Comparison of ENCODE assay signal across 15 cellular contexts in the genomic region with DNA sequence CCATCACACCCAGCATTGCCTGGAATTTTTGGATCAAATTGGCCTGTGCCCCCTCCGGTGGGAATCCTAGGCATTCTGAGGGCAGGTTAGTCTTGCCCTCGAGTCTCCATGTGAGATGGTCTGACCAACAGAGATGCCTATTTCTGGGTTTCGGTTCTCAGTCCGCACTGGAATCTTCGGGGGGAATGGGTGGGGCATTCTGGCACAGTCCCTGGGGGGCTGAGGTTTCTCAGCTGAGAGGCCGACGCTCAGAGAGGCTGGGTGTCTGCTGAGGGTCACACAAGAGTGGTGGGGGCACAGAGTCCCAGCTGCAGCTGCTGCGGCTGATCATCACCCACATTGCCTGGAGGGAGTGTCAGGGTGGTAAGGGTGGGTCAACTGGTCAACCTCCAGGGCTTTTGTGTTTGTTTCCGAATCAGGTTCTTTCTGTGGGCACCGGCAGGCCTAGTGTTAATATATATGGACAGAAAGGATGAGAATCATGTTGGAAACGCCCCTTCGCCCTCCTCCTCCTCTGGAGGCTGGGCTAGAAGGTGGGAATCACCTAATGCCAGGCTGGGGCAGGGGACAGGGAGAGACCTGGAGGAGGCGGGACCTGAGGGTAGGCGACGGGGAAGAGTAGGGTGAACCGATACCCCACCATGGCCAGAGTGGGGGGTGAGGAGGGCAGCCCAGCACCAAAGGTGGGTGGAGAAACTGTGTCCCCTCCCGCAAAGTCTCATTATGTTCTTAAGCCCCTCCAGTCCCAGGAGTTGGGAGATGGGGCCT.
DNase-seq lines count a peak whose midpoint lies in the region; ATAC-seq and TF ChIP-seq lines count a peak whose summit lies in the region.
"Had no signal": no experiment of that assay in that cellular context is flagged by ENCODE, and none has a peak within 500 bp of the region (broad histone marks: within the 10 kb centered on the region; RNA-seq: fewer than 3 reads in every experiment).

No MANE protein-coding gene starts in this region.

- peaks cover 42% of the 10 kb centered on the region for H3K4me1 Mint-ChIP-seq in neural progenitor cell

- peak overlapping the region; percentile 50 for H3K27ac Mint-ChIP-seq in neural progenitor cell

- no peak overlapping the region for H2AFZ ChIP-seq in neural progenitor cell (replicated peaks)
- H2AFZ ChIP-seq: GM23248 had no signal

- H3K27me3 ChIP-seq in RWPE2 (ENCODE audit: insufficient read depth, poor library complexity, severe bottlenecking) = no peaks in the 10 kb centered on the region
- no peaks in the 10 kb centered on the region for H3K27me3 ChIP-seq in iPS-15b (ENCODE audit: control insufficient read depth, insufficient read depth, low read length)
- H3K27me3 ChIP-seq in neural progenitor cell = no peaks in the 10 kb centered on the region
- no peaks in the 10 kb centered on the region for H3K27me3 ChIP-seq in thyroid gland

- H3K4me1 ChIP-seq in RWPE2 (ENCODE audit: insufficient read depth, poor library complexity, severe bottlenecking) = no peaks in the 10 kb centered on the region
- H3K4me1 ChIP-seq in iPS-15b (ENCODE audit: control insufficient read depth, insufficient read depth, low read length) = no peaks in the 10 kb centered on the region
- peaks cover 12% of the 10 kb centered on the region for H3K4me1 ChIP-seq in neural progenitor cell
- peaks cover 30 to 40% of the 10 kb centered on the region in 2 donors for H3K4me1 ChIP-seq in thyroid gland

- H4K20me1 ChIP-seq in neural progenitor cell (ENCODE audit: low read depth) = no peaks in the 10 kb centered on the region

- TF ChIP-seq CTCF in RWPE2 (IDR thresholded peaks at IDR 0.05; ENCODE audit: poor library complexity, severe bottlenecking) (no peak), neural progenitor cell (IDR thresholded peaks at IDR 0.05) (no peak), thyroid gland (IDR thresholded peaks at IDR 0.05) (no peak)

- intact Hi-C loops in thyroid gland (cut with DNase I) = no loop called here
- intact Hi-C loops in head of caudate nucleus (cut with DNase I) = no loop called here

- peaks cover 4% of the 10 kb centered on the region for H3K27me3 Mint-ChIP-seq in neural progenitor cell (ENCODE audit: insufficient read depth, low read depth)

- H3K79me2 ChIP-seq in neural progenitor cell (ENCODE audit: low read depth) = no peaks in the 10 kb centered on the region

- no peaks in the 10 kb centered on the region for H3K9me3 Mint-ChIP-seq in neural progenitor cell

- H3K36me3 ChIP-seq in RWPE2 (ENCODE audit: low read depth) = no peaks in the 10 kb centered on the region
- H3K36me3 ChIP-seq in iPS-15b (ENCODE audit: control insufficient read depth, insufficient read depth, low read length) = no peaks in the 10 kb centered on the region
- H3K36me3 ChIP-seq in neural progenitor cell = no peaks in the 10 kb centered on the region
- H3K36me3 ChIP-seq in thyroid gland = no peaks in the 10 kb centered on the region

- peak; percentile 52 for DNase-seq in RWPE2 (ENCODE audit: low spot score)
- DNase-seq in neural progenitor cell (ENCODE audit: low spot score) = no peak
- DNase-seq in thyroid gland = peak in 1 of 2 donors; percentile 20
- no peak for DNase-seq in head of caudate nucleus
- DNase-seq in activated T-cell treated with anti-CD3 and anti-CD28 coated beads, Interleukin-2, amount 50 U/mL, for 1 hour = no peak
- DNase-seq: GM23248; NCI-H1694; NCI-H2081 treated with DMSO at 0.1 percent for 48 hours; NCI-H748 treated with DMSO at 0.1 percent for 48 hours; NK-92 treated with Interleukin-12 subunit alpha and Interleukin-12 subunit beta, amount 100 ng/mL, for 24 hours; SHP77 had no signal

- 64 to 79% methylated on average over 15 to 17 of the region's 17 CpGs for WGBS in thyroid gland, 2 donors

- no peak for TF ChIP-seq POLR2A in thyroid gland (IDR thresholded peaks at IDR 0.05)

- H3F3A ChIP-seq in neural progenitor cell (ENCODE audit: low read depth) = no peaks in the 10 kb centered on the region

- no peak overlapping the region for H3K4me2 ChIP-seq in neural progenitor cell

- H3K27ac ChIP-seq in RWPE2 (ENCODE audit: poor library complexity, severe bottlenecking) = no peak overlapping the region
- H3K27ac ChIP-seq in neural progenitor cell = no peak overlapping the region
- H3K27ac ChIP-seq in thyroid gland = peak overlapping the region; percentile 76 to 90 (median 88)
- H3K27ac ChIP-seq: C4-2B, GM23248, SK-N-MC had no signal

- no peaks in the 10 kb centered on the region for H3K36me3 Mint-ChIP-seq in neural progenitor cell

- H3K9me3 ChIP-seq in RWPE2 (ENCODE audit: severe bottlenecking) (no peaks in the 10 kb centered on the region), iPS-15b (ENCODE audit: control insufficient read depth, insufficient read depth, low read length) (no peaks in the 10 kb centered on the region), neural progenitor cell (ENCODE audit: low read depth) (no peaks in the 10 kb centered on the region), thyroid gland (no peaks in the 10 kb centered on the region)

- ATAC-seq in RWPE2 (ENCODE audit: low read depth) = no peak
- ATAC-seq in HG02981 (IDR thresholded peaks at IDR 0.05; ENCODE audit: unreplicated experiment) = no peak

- H3K9ac ChIP-seq in iPS-15b (ENCODE audit: low read depth, low read length) = peak overlapping the region; percentile 24
- no peak overlapping the region for H3K9ac ChIP-seq in neural progenitor cell
- H3K9ac ChIP-seq: GM23248 had no signal

- no peak overlapping the region for H3K4me3 Mint-ChIP-seq in neural progenitor cell

- H3K4me3 ChIP-seq in RWPE2 (ENCODE audit: severe bottlenecking) (no peak overlapping the region), iPS-15b (ENCODE audit: low read depth, low read length) (no peak overlapping the region), neural progenitor cell (no peak overlapping the region), thyroid gland (replicated peaks in 1 of 3) (no peak overlapping the region)
- H3K4me3 ChIP-seq: GM23248, SK-N-MC had no signal

Comparison
In these comparisons a context has a peak if more than half of its experiments do, and no peak if none do; other contexts are left out.
1. H3K27ac ChIP-seq: peak in thyroid gland (3 of 3); none in RWPE2 (single experiment) and neural progenitor cell (single experiment).